ENCODE assay signal across 1 cellular context in genomic region chr17:29042679-29043538, GRCh38.
TF ChIP-seq lines count a peak whose summit lies in the region.

PIPOX (plus strand) TSS chr17:29043141; CDS start chr17:29043226, 85 bp downstream.

TF ChIP-seq in HepG2, 621 proteins besides CTCF, POLR2A, EP300 and RAD21 (continued from another document and continues in another):
- TF ChIP-seq HNF1A (IDR thresholded peaks at IDR 0.05; ENCODE audit: low read depth) (peak; percentile 24; the same call in 1 of the 2 replicates), HNF1A (CRISPR knock-in tag; IDR thresholded peaks at IDR 0.05; ENCODE audit: borderline replicate concordance) (no peak), ZNF33A (CRISPR knock-in tag; IDR thresholded peaks at IDR 0.05; ENCODE audit: borderline replicate concordance) (no peak), PAXIP1 (CRISPR knock-in tag; conservative IDR thresholded peaks at IDR 0.05) (peak; percentile 81), BORCS8-MEF2B (CRISPR knock-in tag; IDR thresholded peaks at IDR 0.05) (peak; percentile 34; the same call in 1 of the 2 replicates), SYNCRIP (IDR thresholded peaks at IDR 0.05; ENCODE audit: insufficient read depth, low read depth, low read length) (no peak), ZNF775 (CRISPR knock-in tag; IDR thresholded peaks at IDR 0.05; ENCODE audit: borderline replicate concordance) (no peak), NR2F2 (IDR thresholded peaks at IDR 0.05; ENCODE audit: borderline replicate concordance, low read depth) (peak; percentile 64; the same call in 1 of the 2 replicates), DR1 (CRISPR knock-in tag; IDR thresholded peaks at IDR 0.05) (no peak; the same call in 1 of the 2 replicates), ZGPAT (CRISPR knock-in tag; IDR thresholded peaks at IDR 0.05) (peak; percentile 85), NKX3-1 (CRISPR knock-in tag; IDR thresholded peaks at IDR 0.05) (no peak), ZBTB46 (CRISPR knock-in tag; IDR thresholded peaks at IDR 0.05; ENCODE audit: borderline replicate concordance) (no peak), SMAD9 (CRISPR knock-in tag; IDR thresholded peaks at IDR 0.05) (no peak), ZNF616 (CRISPR knock-in tag; IDR thresholded peaks at IDR 0.05; ENCODE audit: low read depth) (no peak; the same call in 1 of the 2 replicates), SCMH1 (CRISPR knock-in tag; IDR thresholded peaks at IDR 0.05; ENCODE audit: borderline replicate concordance) (no peak), PRDM15 (CRISPR knock-in tag; IDR thresholded peaks at IDR 0.05) (no peak), ZNF18 (CRISPR knock-in tag; IDR thresholded peaks at IDR 0.05; ENCODE audit: insufficient replicate concordance) (no peak), TFAP4 (IDR thresholded peaks at IDR 0.05; ENCODE audit: borderline replicate concordance, low read depth) (no peak), HNRNPK (IDR thresholded peaks at IDR 0.05; ENCODE audit: low read depth, low read length, poor library complexity, severe bottlenecking) (no peak), ATF1 (CRISPR knock-in tag; IDR thresholded peaks at IDR 0.05) (no peak), KDM5B (CRISPR knock-in tag; IDR thresholded peaks at IDR 0.05; ENCODE audit: borderline replicate concordance) (peak; percentile 78), TBX2 (CRISPR knock-in tag; IDR thresholded peaks at IDR 0.05; ENCODE audit: borderline replicate concordance) (peak; percentile 94), THYN1 (CRISPR knock-in tag; IDR thresholded peaks at IDR 0.05; ENCODE audit: borderline replicate concordance, low read depth) (no peak), ZNF333 (CRISPR knock-in tag; IDR thresholded peaks at IDR 0.05; ENCODE audit: borderline replicate concordance) (peak; percentile 94), ATAD3A (CRISPR knock-in tag; IDR thresholded peaks at IDR 0.05) (no peak), E2F2 (CRISPR knock-in tag; IDR thresholded peaks at IDR 0.05; ENCODE audit: borderline replicate concordance) (0 out of 2 replicates have a peak, but pooled peaks have one; percentile 53), MAZ (IDR thresholded peaks at IDR 0.05; ENCODE audit: borderline replicate concordance, low read depth, low read length) (no peak), MAZ (CRISPR knock-in tag; IDR thresholded peaks at IDR 0.05; ENCODE audit: low read depth) (peak; percentile 75), AKNA (CRISPR knock-in tag; IDR thresholded peaks at IDR 0.05; ENCODE audit: borderline replicate concordance) (no peak)
